In genomic region chr2:169571571-169571970, GRCh38 we compare ENCODE assay signal across 1 cellular context.
TF ChIP-seq lines count a peak whose summit lies in the region.

No MANE protein-coding gene starts in this region.

TF ChIP-seq in GM12878, 131 proteins besides CTCF, POLR2A, EP300 and RAD21:
- TF ChIP-seq ATF2 (IDR thresholded peaks at IDR 0.05; ENCODE audit: low read length) (no peak), TCF12 (IDR thresholded peaks at IDR 0.05; ENCODE audit: low read depth, low read length) (no peak), ZNF217 (IDR thresholded peaks at IDR 0.05) (no peak), BACH1 (IDR thresholded peaks at IDR 0.05; ENCODE audit: borderline replicate concordance) (no peak), CBX5 (IDR thresholded peaks at IDR 0.05; ENCODE audit: low read depth) (no peak), ZNF274 (IDR thresholded peaks at IDR 0.05; ENCODE audit: insufficient read depth, insufficient read length) (no peak), BMI1 (IDR thresholded peaks at IDR 0.05; ENCODE audit: borderline replicate concordance) (no peak), SMAD1 (IDR thresholded peaks at IDR 0.05; ENCODE audit: low read depth, partially characterized antibody) (no peak), NFYA (IDR thresholded peaks at IDR 0.05; ENCODE audit: borderline replicate concordance, low read depth, low read length) (no peak), BCL3 (IDR thresholded peaks at IDR 0.05; ENCODE audit: borderline replicate concordance, insufficient read depth, low read depth, low read length, poor library complexity, severe bottlenecking) (no peak), LARP7 (IDR thresholded peaks at IDR 0.05) (no peak)
